10 cellular contexts compared by ENCODE assay signal in genomic region chr10:31620236-31621151, GRCh38.
DNase-seq lines count a peak whose midpoint lies in the region; ATAC-seq, FAIRE-seq and TF ChIP-seq lines count a peak whose summit lies in the region.
"Had no signal": no experiment of that assay in that cellular context is flagged by ENCODE, and none has a peak within 500 bp of the region (broad histone marks: within the 10 kb centered on the region; RNA-seq: fewer than 3 reads in every experiment).

No MANE protein-coding gene starts in this region.

- 67% methylated on average over 14 of the region's 14 CpGs for WGBS in esophagus muscularis mucosa

- TF ChIP-seq POLR2A in esophagus muscularis mucosa (IDR thresholded peaks at IDR 0.05; ENCODE audit: low read depth) = no peak

- DNase-seq in A172 (ENCODE audit: low spot score) (peak; percentile 92), Karpas-422 (peak; percentile 52), esophagus muscularis mucosa (ENCODE audit: extremely low spot score) (no peak), mucosa of gallbladder (ENCODE audit: low spot score) (peak; percentile 30), frontal cortex (ENCODE audit: low spot score in 2 of 2) (no peak), cerebellar nuclear complex (lab: John Stamatoyannopoulos, UW) (no peak)
- DNase-seq in stimulated activated CD4-positive, alpha-beta T cell treated with anti-CD3 and anti-CD28 coated beads, Interleukin-4, amount 100 ng/mL, for 4 hours = no peak
- no peak for DNase-seq in activated T-cell treated with anti-CD3 and anti-CD28 coated beads, Interleukin-2, amount 50 U/mL, for 4 hours
- DNase-seq: OCI-M1; stimulated activated CD4-positive, alpha-beta T cell treated with anti-CD3 and anti-CD28 coated beads, Interleukin-2, amount 100 ng/mL, for 24 hours had no signal

- TF ChIP-seq CTCF in esophagus muscularis mucosa (IDR thresholded peaks at IDR 0.05) = peak in 2 of 3 experiments; percentile 30 to 31

- no peaks in the 10 kb centered on the region for H4K20me1 ChIP-seq in Karpas-422 (ENCODE audit: insufficient read depth, low read depth, low read length)

- H3K36me3 ChIP-seq in Karpas-422 (ENCODE audit: insufficient read depth, low read length) (no peaks in the 10 kb centered on the region), esophagus muscularis mucosa (no peaks in the 10 kb centered on the region)

- H3K9me3 ChIP-seq in Karpas-422 (ENCODE audit: low read length) = no peaks in the 10 kb centered on the region
- H3K9me3 ChIP-seq in esophagus muscularis mucosa = peaks cover 0 to 6% (median 0%) of the 10 kb centered on the region in 4 donors

- H3K27me3 Mint-ChIP-seq in activated T-cell treated with anti-CD3 and anti-CD28 coated beads, Interleukin-2, amount 50 U/mL, for 4 hours (ENCODE audit: low read depth) = peaks cover 2% of the 10 kb centered on the region

- H3K27ac ChIP-seq in Karpas-422 (ENCODE audit: low read length) = no peak overlapping the region
- peak overlapping the region; percentile 32 to 62 (median 49) for H3K27ac ChIP-seq in esophagus muscularis mucosa (replicated peaks in 1 of 4)

- no peak overlapping the region for H3K4me2 ChIP-seq in Karpas-422 (ENCODE audit: low read depth, low read length, poor library complexity, severe bottlenecking)

- intact Hi-C loops in esophagus muscularis mucosa (cut with DNase I) = no loop called here

- H3K9ac ChIP-seq in Karpas-422 (ENCODE audit: low read length) = no peak overlapping the region

- no peak for TF ChIP-seq EP300 in esophagus muscularis mucosa (IDR thresholded peaks at IDR 0.05)

- no peaks in the 10 kb centered on the region for H3K27me3 ChIP-seq in Karpas-422 (ENCODE audit: low read length)
- no peaks in the 10 kb centered on the region for H3K27me3 ChIP-seq in esophagus muscularis mucosa

- peaks cover 14% of the 10 kb centered on the region for H3K9me3 Mint-ChIP-seq in activated T-cell treated with anti-CD3 and anti-CD28 coated beads, Interleukin-2, amount 50 U/mL, for 4 hours

- no peak overlapping the region for H3K4me3 Mint-ChIP-seq in activated T-cell treated with anti-CD3 and anti-CD28 coated beads, Interleukin-2, amount 50 U/mL, for 4 hours

- H3K9me2 ChIP-seq in Karpas-422 (replicated peaks; ENCODE audit: insufficient read depth, low read length) = no peaks in the 10 kb centered on the region

- no peaks in the 10 kb centered on the region for H3K79me2 ChIP-seq in Karpas-422 (ENCODE audit: low read length)

- FAIRE-seq in frontal cortex (lab: Jason Lieb, UNC) = no peak

- H3K4me1 ChIP-seq in Karpas-422 (ENCODE audit: low read length) (no peaks in the 10 kb centered on the region), esophagus muscularis mucosa (peaks cover 20 to 60% (median 45%) of the 10 kb centered on the region in 4 donors)

- H3K4me3 ChIP-seq in Karpas-422 (ENCODE audit: low read length) (no peak overlapping the region), esophagus muscularis mucosa (no peak overlapping the region)

- no peaks in the 10 kb centered on the region for H3K36me3 Mint-ChIP-seq in activated T-cell treated with anti-CD3 and anti-CD28 coated beads, Interleukin-2, amount 50 U/mL, for 4 hours (ENCODE audit: insufficient read depth)

- no peak overlapping the region for H2AFZ ChIP-seq in Karpas-422 (ENCODE audit: low read length)

- no peak for ATAC-seq in activated T-cell treated with anti-CD3 and anti-CD28 coated beads, Interleukin-2, amount 50 U/mL, for 4 hours

- no peaks in the 10 kb centered on the region for H3K4me1 Mint-ChIP-seq in activated T-cell treated with anti-CD3 and anti-CD28 coated beads, Interleukin-2, amount 50 U/mL, for 4 hours (ENCODE audit: low read depth)

Comparison
In these comparisons a context has a peak if more than half of its experiments do, and no peak if none do; other contexts are left out.
1. DNase-seq: peak in A172 (single experiment), Karpas-422 (single experiment) and mucosa of gallbladder (single experiment); none in esophagus muscularis mucosa (single experiment), stimulated activated CD4-positive, alpha-beta T cell treated with anti-CD3 and anti-CD28 coated beads, Interleukin-4, amount 100 ng/mL, for 4 hours (0 of 2), activated T-cell treated with anti-CD3 and anti-CD28 coated beads, Interleukin-2, amount 50 U/mL, for 4 hours (single experiment), frontal cortex (0 of 2) and cerebellar nuclear complex (0 of 2).